ENCODE assay signal across 21 cellular contexts in genomic region chr12:47244730-47245285, GRCh38.
DNase-seq lines count a peak whose midpoint lies in the region; ATAC-seq and TF ChIP-seq lines count a peak whose summit lies in the region.
"Had no signal": no experiment of that assay in that cellular context is flagged by ENCODE, and none has a peak within 500 bp of the region (broad histone marks: within the 10 kb centered on the region; RNA-seq: fewer than 3 reads in every experiment).

No MANE protein-coding gene starts in this region.

- H2AK5ac ChIP-seq in trophoblast cell (ENCODE audit: low read length): no peak overlapping the region

- no peak overlapping the region for H3K4me2 ChIP-seq in trophoblast cell (ENCODE audit: low read length)

- no peak overlapping the region for H3K9ac ChIP-seq in trophoblast cell (ENCODE audit: low read length)

- H3K27ac ChIP-seq in C4-2B (peak overlapping the region; percentile 99), VCaP (peak overlapping the region; percentile 76), trophoblast cell (ENCODE audit: low read depth, low read length) (no peak overlapping the region)
- H3K27ac ChIP-seq: Peyer's patch, SJCRH30 had no signal

- no peak overlapping the region for H4K12ac ChIP-seq in trophoblast cell (ENCODE audit: low read depth, low read length)

- no peak overlapping the region for H2BK120ac ChIP-seq in trophoblast cell (ENCODE audit: insufficient read depth, low read length, poor library complexity)

- H3K79me1 ChIP-seq in trophoblast cell (ENCODE audit: low read length): peaks cover 3% of the 10 kb centered on the region

- H3K27me3 ChIP-seq in trophoblast cell (ENCODE audit: insufficient read depth, low read length): no peaks in the 10 kb centered on the region
- H3K27me3 ChIP-seq: Peyer's patch, SJCRH30 had no signal

- H3K36me3 ChIP-seq in trophoblast cell (ENCODE audit: control insufficient read depth in 1 of 2, insufficient read depth in 2 of 2, low read length in 2 of 2): no peaks in the 10 kb centered on the region
- H3K36me3 ChIP-seq: Peyer's patch, SJCRH30 had no signal

- no peak overlapping the region for H4K91ac ChIP-seq in trophoblast cell (ENCODE audit: low read depth, low read length)

- no peak overlapping the region for H3K4me3 ChIP-seq in trophoblast cell (ENCODE audit: low read depth, low read length)
- H3K4me3 ChIP-seq: Peyer's patch, SJCRH30 had no signal

- no peak overlapping the region for H4K8ac ChIP-seq in trophoblast cell (ENCODE audit: low read depth, low read length)

- no peak for ATAC-seq in HG03571 (IDR thresholded peaks at IDR 0.05; ENCODE audit: unreplicated experiment)

- no peak overlapping the region for H2BK5ac ChIP-seq in trophoblast cell (ENCODE audit: low read depth, low read length, poor library complexity)

- H3K4ac ChIP-seq in trophoblast cell (ENCODE audit: low read depth, low read length): no peak overlapping the region

- H3K4me1 ChIP-seq in trophoblast cell (ENCODE audit: control insufficient read depth in 1 of 2, insufficient read depth in 2 of 2, low read length in 2 of 2): peaks cover 5 to 8% of the 10 kb centered on the region in 2 experiments
- H3K4me1 ChIP-seq: Peyer's patch had no signal

- no peak overlapping the region for H2AFZ ChIP-seq in trophoblast cell (ENCODE audit: insufficient read depth, low read length, poor library complexity)

- no CpG with 5 or more reads among the region's 5 CpGs for WGBS in trophoblast cell (ENCODE audit: extremely low coverage, insufficient coverage, insufficient read length)

- H2BK12ac ChIP-seq in trophoblast cell (ENCODE audit: low read length): no peak overlapping the region

- TF ChIP-seq CTCF in C4-2B (conservative IDR thresholded peaks at IDR 0.05) (no peak), VCaP (conservative IDR thresholded peaks at IDR 0.05) (no peak)

- H3K18ac ChIP-seq in trophoblast cell (ENCODE audit: low read length): no peak overlapping the region

- no peaks in the 10 kb centered on the region for H3K79me2 ChIP-seq in trophoblast cell (ENCODE audit: control insufficient read depth, insufficient read depth, low read length, poor library complexity)

- no peaks in the 10 kb centered on the region for H3K9me3 ChIP-seq in trophoblast cell (ENCODE audit: insufficient read depth, low read depth, low read length)
- H3K9me3 ChIP-seq: Peyer's patch, SJCRH30 had no signal

- no peak overlapping the region for H3K23ac ChIP-seq in trophoblast cell (ENCODE audit: low read length)

- DNase-seq in HT-29 (ENCODE audit: low spot score): peak; percentile 56
- DNase-seq in trophoblast cell: peak; percentile 3 to 68
- DNase-seq in amniotic stem cell (lab: John Stamatoyannopoulos, UW): no peak
- no peak for DNase-seq in activated CD4-positive, alpha-beta T cell treated with anti-CD3 and anti-CD28 coated beads for 48 hours
- DNase-seq in stimulated activated CD4-positive, alpha-beta T cell treated with anti-CD3 and anti-CD28 coated beads, Interleukin-1b, Interleukin-23, amount 100 ng/mL, for 48 hours: no peak
- DNase-seq: C1 segment of cervical spinal cord; CD8-positive, alpha-beta memory T cell; GDM1; GOT3; Kasumi-1; MM.1S; NCI-H1048; NCI-H1417 treated with DMSO at 0.1 percent for 48 hours; NCI-H187; NCI-H510A; NK-92 treated with Interleukin-12 subunit alpha and Interleukin-12 subunit beta, amount 100 ng/mL, for 24 hours; Peyer's patch; SJCRH30 had no signal

- no peak overlapping the region for H3K14ac ChIP-seq in trophoblast cell (ENCODE audit: low read length)

Comparison
In these comparisons a context has a peak if more than half of its experiments do, and no peak if none do; other contexts are left out.
1. DNase-seq: peak in HT-29 (single experiment) and trophoblast cell (2 of 2); none in amniotic stem cell (single experiment), activated CD4-positive, alpha-beta T cell treated with anti-CD3 and anti-CD28 coated beads for 48 hours (single experiment) and stimulated activated CD4-positive, alpha-beta T cell treated with anti-CD3 and anti-CD28 coated beads, Interleukin-1b, Interleukin-23, amount 100 ng/mL, for 48 hours (single experiment).